ENCODE assay signal across 17 cellular contexts in genomic region chr1:58804853-58805252, GRCh38. TPM values are rescaled to one million over a fixed set of nuclear protein-coding genes. Genes with fewer than 3 reads are reported as not detected.
DNase-seq lines count a peak whose midpoint lies in the region; ATAC-seq and TF ChIP-seq lines count a peak whose summit lies in the region.
"Had no signal": no experiment of that assay in that cellular context is flagged by ENCODE, and none has a peak within 500 bp of the region (broad histone marks: within the 10 kb centered on the region; RNA-seq: fewer than 3 reads in every experiment).

No MANE protein-coding gene starts in this region.

- ATAC-seq in HCT116 (peak; percentile 91), GM19351 (IDR thresholded peaks at IDR 0.05; ENCODE audit: unreplicated experiment) (no peak), GM18861 (IDR thresholded peaks at IDR 0.05; ENCODE audit: unreplicated experiment) (no peak)
- ATAC-seq: activated CD4-positive, alpha-beta T cell treated with anti-CD3 and anti-CD28 coated beads for 36 hours; left lobe of liver; pancreas had no signal

- no peaks in the 10 kb centered on the region for H3K9me2 ChIP-seq in HCT116 (ENCODE audit: insufficient read depth)

- H3K27ac ChIP-seq in HCT116 (ENCODE audit: low read depth, low read length) (no peak overlapping the region), Peyer's patch (peak overlapping the region in 3 of 4 donors; percentile 12 to 78 (median 65)), tibial nerve (no peak overlapping the region)
- H3K27ac ChIP-seq: pancreas had no signal

- CTCF ChIA-PET in Caco-2 (lab: Charles Lee) = no interaction called here
- CTCF ChIA-PET in HCT116 (lab: Charles Lee) = no interaction called here

- no peak overlapping the region for H3K9ac ChIP-seq in HCT116 (ENCODE audit: low read length)

- H3K4me1 ChIP-seq in Caco-2 (peaks cover 11% of the 10 kb centered on the region; the same call in 1 of the 2 replicates), HCT116 (ENCODE audit: control insufficient read depth in 1 of 2, insufficient read depth in 2 of 2, low read length in 2 of 2) (peaks cover 3 to 12% of the 10 kb centered on the region in 2 experiments; a peak in 3 of 4 replicates), Peyer's patch (peaks cover 6 to 10% (median 7%) of the 10 kb centered on the region in 4 donors), tibial nerve (peaks cover 0 to 2% (median 0%) of the 10 kb centered on the region in 4 donors)

- no peaks in the 10 kb centered on the region for H3K36me3 Mint-ChIP-seq in Caco-2 (ENCODE audit: insufficient read depth, unreplicated experiment)

- H3K9me3 ChIP-seq in Caco-2 (no peaks in the 10 kb centered on the region), HCT116 (ENCODE audit: control insufficient read depth in 1 of 2, insufficient read depth in 1 of 2, low read depth in 1 of 2, low read length in 2 of 2) (no peaks in the 10 kb centered on the region), Peyer's patch (no peaks in the 10 kb centered on the region), tibial nerve (no peaks in the 10 kb centered on the region)
- H3K9me3 ChIP-seq: pancreas had no signal

- H3K4me1 Mint-ChIP-seq in Caco-2 (ENCODE audit: low read depth, unreplicated experiment) = peaks cover 25% of the 10 kb centered on the region

- H3K27me3 Mint-ChIP-seq in Caco-2 (ENCODE audit: insufficient read depth, unreplicated experiment) = no peaks in the 10 kb centered on the region
- H3K27me3 Mint-ChIP-seq: activated CD4-positive, alpha-beta T cell treated with anti-CD3 and anti-CD28 coated beads for 36 hours had no signal

- BruUV-seq in Caco-2 (replicated peaks; lab: Mats Ljungman, UMichigan) (no TSS peak), HCT116 (replicated peaks; lab: Mats Ljungman, UMichigan) (no TSS peak)

- no peak overlapping the region for H2AFZ ChIP-seq in HCT116 (ENCODE audit: low read depth, low read length, poor library complexity, severe bottlenecking)

- WGBS in tibial nerve, 2 donors = 79 to 96% methylated on average over 1 of the region's 1 CpG

- no peak; the same call in 1 of the 2 replicates for TF ChIP-seq RAD21 in HCT116 (IDR thresholded peaks at IDR 0.05; ENCODE audit: low read depth)

- H3K27me3 ChIP-seq in Caco-2 (replicated peaks; ENCODE audit: control insufficient read depth, insufficient read depth, low read length) (no peaks in the 10 kb centered on the region), HCT116 (ENCODE audit: insufficient read depth, low read length) (no peaks in the 10 kb centered on the region), Peyer's patch (no peaks in the 10 kb centered on the region), tibial nerve (no peaks in the 10 kb centered on the region)
- H3K27me3 ChIP-seq: pancreas had no signal

- intact Hi-C loops in Caco-2 (cut with micrococcal nuclease; ENCODE audit: unreplicated experiment) = no loop called here
- intact Hi-C loops in HCT116 (cut with micrococcal nuclease) = no loop called here

- RAD21 ChIA-PET in HCT116 (lab: Charles Lee; ENCODE audit: low non-redundant PET in 1 of 2, low total read pairs in 2 of 2, uncharacterized antibody in 2 of 2, unreplicated experiment in 2 of 2) = no interaction called here

- H3K4me3 ChIP-seq in Caco-2 (ENCODE audit: low read depth, low read length) = no peak overlapping the region
- no peak overlapping the region for H3K4me3 ChIP-seq in HCT116 (replicated peaks in 1 of 2; ENCODE audit: low read depth in 1 of 2, low read length in 2 of 2)
- no peak overlapping the region for H3K4me3 ChIP-seq in Peyer's patch
- H3K4me3 ChIP-seq in tibial nerve = no peak overlapping the region
- H3K4me3 ChIP-seq: pancreas had no signal

- no peaks in the 10 kb centered on the region for H3K79me2 ChIP-seq in HCT116 (ENCODE audit: insufficient read depth, low read length)

- H3K4me3 Mint-ChIP-seq in Caco-2 (ENCODE audit: unreplicated experiment) = no peak overlapping the region
- H3K4me3 Mint-ChIP-seq: activated CD4-positive, alpha-beta T cell treated with anti-CD3 and anti-CD28 coated beads for 36 hours; activated naive CD8-positive, alpha-beta T cell treated with anti-CD3 and anti-CD28 coated beads, Interleukin-2, amount 10 ng/mL, durations not matched to agents 7 days and 5 days; T-helper 2 cell treated with Interferon-gamma antibody and Interleukin-4, amounts not matched to agents 5 μg/mL and 100 μg/mL, for 36 hours had no signal

- POLR2A ChIA-PET in Caco-2 (lab: Charles Lee) (no interaction called here), HCT116 (lab: Charles Lee) (interaction anchor here (1.6 kb wide), 1 partner anchor 21 kb away, joined by 4 read pairs; the partner anchor contains the start of gene JUN)

- H4K20me1 ChIP-seq in HCT116 (ENCODE audit: insufficient read depth) = no peaks in the 10 kb centered on the region

- no peaks in the 10 kb centered on the region for H3K36me3 ChIP-seq in Caco-2 (ENCODE audit: control insufficient read depth, insufficient read depth, low read length)
- no peaks in the 10 kb centered on the region for H3K36me3 ChIP-seq in HCT116 (ENCODE audit: control insufficient read depth in 1 of 2, insufficient read depth in 2 of 2, low read length in 2 of 2)
- no peaks in the 10 kb centered on the region for H3K36me3 ChIP-seq in Peyer's patch
- H3K36me3 ChIP-seq in tibial nerve = no peaks in the 10 kb centered on the region
- H3K36me3 ChIP-seq: pancreas had no signal

- H3K27ac Mint-ChIP-seq in Caco-2 (ENCODE audit: unreplicated experiment) = peak overlapping the region; percentile 40
- H3K27ac Mint-ChIP-seq: activated CD4-positive, alpha-beta T cell treated with anti-CD3 and anti-CD28 coated beads for 36 hours; activated naive CD8-positive, alpha-beta T cell treated with anti-CD3 and anti-CD28 coated beads, Interleukin-2, amount 10 ng/mL, durations not matched to agents 7 days and 5 days; T-helper 2 cell treated with Interferon-gamma antibody and Interleukin-4, amounts not matched to agents 5 μg/mL and 100 μg/mL, for 36 hours had no signal

- no peaks in the 10 kb centered on the region for H3K9me3 Mint-ChIP-seq in Caco-2 (ENCODE audit: unreplicated experiment)
- H3K9me3 Mint-ChIP-seq: activated naive CD8-positive, alpha-beta T cell treated with anti-CD3 and anti-CD28 coated beads, Interleukin-2, amount 10 ng/mL, durations not matched to agents 7 days and 5 days; T-helper 2 cell treated with Interferon-gamma antibody and Interleukin-4, amounts not matched to agents 5 μg/mL and 100 μg/mL, for 36 hours had no signal

- TF ChIP-seq CTCF in Caco-2 (IDR thresholded peaks at IDR 0.05; ENCODE audit: insufficient read depth in 1 of 2, low read depth in 1 of 2, low read length in 1 of 2, severe bottlenecking in 1 of 2, unreplicated experiment in 1 of 2) = peak in 1 of 2 experiments; percentile 15
- peak in 2 of 3 experiments; percentile 2 to 15; a peak in 1 of 6 replicates for TF ChIP-seq CTCF in HCT116 (IDR thresholded peaks at IDR 0.05 in 2 of 3, conservative IDR thresholded peaks at IDR 0.05 in 1 of 3; ENCODE audit: borderline replicate concordance in 1 of 3, insufficient read depth in 1 of 3, low read depth in 2 of 3, low read length in 2 of 3)
- TF ChIP-seq CTCF in Peyer's patch (IDR thresholded peaks at IDR 0.05) = peak in 1 of 6 experiments; percentile 9
- no peak for TF ChIP-seq CTCF in tibial nerve (IDR thresholded peaks at IDR 0.05)

- peak in 1 of 2 experiments; percentile 42 for DNase-seq in Caco-2
- DNase-seq in HCT116 (ENCODE audit: low read depth, low spot score) = no peak
- DNase-seq in Peyer's patch = peak in 1 of 3 donors; percentile 68
- peak; percentile 37 for DNase-seq in left kidney (ENCODE audit: low read depth, low spot score)
- DNase-seq in tibial nerve (ENCODE audit: low spot score in 2 of 2) = no peak
- DNase-seq in NCI-H128 (lab: John Stamatoyannopoulos, UW; ENCODE audit: unreplicated experiment) = no peak
- DNase-seq: activated CD4-positive, alpha-beta T cell treated with anti-CD3 and anti-CD28 coated beads for 36 hours; activated naive CD8-positive, alpha-beta T cell treated with anti-CD3 and anti-CD28 coated beads, Interleukin-2, amount 10 ng/mL, durations not matched to agents 7 days and 5 days; effector CD4-positive, alpha-beta T cell; hippocampal formation; NCI-H1930; pancreas; stimulated activated naive CD4-positive, alpha-beta T cell had no signal

- peak overlapping the region; percentile 17; the same call in 1 of the 2 replicates for H3K4me2 ChIP-seq in HCT116 (ENCODE audit: low read length)

- TF ChIP-seq EP300 in tibial nerve (IDR thresholded peaks at IDR 0.05) = no peak

- TF ChIP-seq POLR2A in HCT116 (IDR thresholded peaks at IDR 0.05; ENCODE audit: borderline replicate concordance, extremely low read depth, insufficient read depth, insufficient read length) (no peak), Peyer's patch (IDR thresholded peaks at IDR 0.05) (peak in 1 of 2 donors; percentile 22), tibial nerve (IDR thresholded peaks at IDR 0.05) (no peak)

TF ChIP-seq in HCT116, 20 proteins besides CTCF, POLR2A, EP300 and RAD21:
- TF ChIP-seq CBX3 (IDR thresholded peaks at IDR 0.05; ENCODE audit: low read depth) (0 out of 2 replicates have a peak, but pooled peaks have one; percentile 21), MAX (IDR thresholded peaks at IDR 0.05) (no peak), POLR2AphosphoS5 (IDR thresholded peaks at IDR 0.05; ENCODE audit: low read depth, low read length) (no peak)

RNA-seq across cellular contexts. Expression of gene JUN, which starts 21.0 kb away (rescaled TPM):
- total RNA-seq in Caco-2 (2022) (25.7 and 28.2 TPM in 2 replicates), HCT116 (2021; ENCODE audit: unreplicated experiment) (18.7 TPM), Peyer's patch (100 to 1,000 TPM; 158 to 277 (median 208) TPM), tibial nerve (100 to 1,000 TPM; 169 to 267 (median 192) TPM)
- polyA plus RNA-seq in HCT116 (2012) = 42.4 and 58.4 TPM in 2 replicates

Comparison
In these comparisons a context has a peak if more than half of its experiments do, and no peak if none do; other contexts are left out.
1. CTCF ChIP-seq: peak in HCT116 (2 of 3); none in tibial nerve (0 of 5).
2. H3K27ac ChIP-seq: peak in Peyer's patch (3 of 4); none in HCT116 (single experiment) and tibial nerve (0 of 4).